8 cellular contexts compared by ENCODE assay signal in the genomic region with DNA sequence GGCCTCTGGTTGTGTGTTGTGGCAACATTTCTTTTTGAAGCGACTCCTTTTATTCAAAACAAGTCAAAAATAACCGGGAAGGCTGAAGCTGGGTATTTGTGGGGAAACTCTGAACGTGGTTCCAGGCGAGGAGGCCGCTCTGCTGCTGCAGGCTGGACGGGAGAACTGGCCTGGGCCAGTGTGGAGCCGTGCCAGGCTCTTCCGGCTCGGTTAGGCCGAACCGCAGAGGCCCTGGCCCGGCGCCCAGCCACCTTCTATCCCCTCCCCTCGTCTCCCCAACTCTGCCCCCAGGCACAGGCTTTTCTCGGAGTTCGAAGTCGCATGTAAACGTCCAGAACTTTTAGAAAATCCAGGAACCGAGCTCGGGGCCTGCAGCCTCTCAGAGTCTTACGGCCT. TPM values are rescaled to one million over a fixed set of nuclear protein-coding genes. Genes with fewer than 3 reads are reported as not detected.
DNase-seq lines count a peak whose midpoint lies in the region; ATAC-seq, FAIRE-seq and TF ChIP-seq lines count a peak whose summit lies in the region.

No MANE protein-coding gene starts in this region.

- TF ChIP-seq CTCF in DND-41 (IDR thresholded peaks at IDR 0.05; ENCODE audit: borderline replicate concordance, extremely low read depth, low read length, poor library complexity, severe bottlenecking) = no peak
- no peak for TF ChIP-seq CTCF in K562 (IDR thresholded peaks at IDR 0.05 in 2 of 3, conservative IDR thresholded peaks at IDR 0.05 in 1 of 3; ENCODE audit: insufficient read depth in 2 of 3, low read depth in 1 of 3, low read length in 3 of 3)
- TF ChIP-seq CTCF in nephron progenitor cell (IDR thresholded peaks at IDR 0.05) = no peak

- CTCF ChIA-PET in K562 (lab: Yijun Ruan, JAX; ENCODE audit: low intra/inter-chr PET ratio) = no interaction called here

- H3K36me3 Mint-ChIP-seq in nephron progenitor cell (ENCODE audit: low read depth) = no peaks in the 10 kb centered on the region

- H3K36me3 ChIP-seq in DND-41 (ENCODE audit: insufficient read depth, low read length) (no peaks in the 10 kb centered on the region; the same call in 1 of the 2 replicates), K562 (ENCODE audit: control insufficient read depth, insufficient read depth, low read length) (0 out of 3 replicates have a peak, but pooled peaks cover 1% of the 10 kb centered on the region)

- no TSS peak for BruUV-seq in K562 (replicated peaks; lab: Mats Ljungman, UMichigan)

- H3K4me1 Mint-ChIP-seq in nephron progenitor cell = peaks cover 52% of the 10 kb centered on the region

- FAIRE-seq in K562 (lab: Jason Lieb, UNC) = no peak

- H3K27ac ChIP-seq in DND-41 (ENCODE audit: low read length) (no peak overlapping the region), K562 (ENCODE audit: extremely low read depth, low read depth, low read length) (peak overlapping the region; percentile 95)

- peaks cover 15% of the 10 kb centered on the region for H3K9me3 Mint-ChIP-seq in nephron progenitor cell

- no peaks in the 10 kb centered on the region for H3K27me3 ChIP-seq in DND-41 (ENCODE audit: insufficient read depth, low read length, poor library complexity)
- H3K27me3 ChIP-seq in K562 (ENCODE audit: control insufficient read depth in 2 of 2, insufficient read depth in 2 of 2, low read length in 2 of 2) = no peaks in the 10 kb centered on the region

- no peak for ATAC-seq in DND-41 (ENCODE audit: insufficient read depth, low read depth)
- no peak for ATAC-seq in K562
- ATAC-seq in GM21360 (IDR thresholded peaks at IDR 0.05; ENCODE audit: unreplicated experiment) = no peak
- no peak for ATAC-seq in GM21526 (IDR thresholded peaks at IDR 0.05; ENCODE audit: low FRiP score, unreplicated experiment)

- H3K79me2 ChIP-seq in DND-41 (ENCODE audit: insufficient read depth, low read length) = peaks cover 58% of the 10 kb centered on the region
- peaks cover 95% of the 10 kb centered on the region for H3K79me2 ChIP-seq in K562 (ENCODE audit: control insufficient read depth, insufficient read depth, low read length)

- H3K4me3 Mint-ChIP-seq in nephron progenitor cell = peak overlapping the region; percentile 59

- H3K4me1 ChIP-seq in DND-41 (ENCODE audit: insufficient read depth, low read length) (peaks cover 24% of the 10 kb centered on the region), K562 (replicated peaks in 1 of 2; ENCODE audit: control insufficient read depth in 2 of 2, insufficient read depth in 2 of 2, low read length in 2 of 2) (peaks cover 41 to 72% of the 10 kb centered on the region in 2 experiments)

- 8% methylated on average over 13 of the region's 21 CpGs for WGBS in K562 (ENCODE audit: insufficient coverage, low coverage, missing lambda C conversion rate)

- TF ChIP-seq POLR2A in K562 (conservative IDR thresholded peaks at IDR 0.05) = no peak

- no peak for DNase-seq in DND-41
- DNase-seq in KBM-7 = peak; percentile 73
- peak in 1 of 4 experiments; percentile 57 for DNase-seq in K562 (ENCODE audit: extremely low read depth in 1 of 4, low spot score in 3 of 4)
- no peak for DNase-seq in nephron progenitor cell
- DNase-seq in SIG-M5 treated with dmso at 0.1 percent for 504 hours (lab: John Stamatoyannopoulos, UW; ENCODE audit: unreplicated experiment) = no peak
- DNase-seq in NCI-H1436 treated with DMSO at 0.1 percent for 48 hours (lab: John Stamatoyannopoulos, UW) = no peak

- H3K4me2 ChIP-seq in DND-41 (ENCODE audit: insufficient read depth, low read length) (peak overlapping the region; percentile 82; the same call in 1 of the 2 replicates), K562 (ENCODE audit: insufficient read depth, low read length) (peak overlapping the region; percentile 62; the same call in 1 of the 2 replicates)

- H3K27me3 Mint-ChIP-seq in nephron progenitor cell (ENCODE audit: low read depth, poor library complexity) = peaks cover 14% of the 10 kb centered on the region

- no peaks in the 10 kb centered on the region for H3K9me1 ChIP-seq in K562 (ENCODE audit: control insufficient read depth, insufficient read depth, low read length)

- no peak for TF ChIP-seq RAD21 in K562 (CRISPR knock-in tag; conservative IDR thresholded peaks at IDR 0.05 in 1 of 2, IDR thresholded peaks at IDR 0.05 in 1 of 2)

- TF ChIP-seq EP300 in K562 (IDR thresholded peaks at IDR 0.05; ENCODE audit: low read length) = no peak

- intact Hi-C loops in K562 (cut with micrococcal nuclease) = loop anchor here (10.0 kb wide), 1 partner anchor 365 kb away; no protein-coding TSS in a partner anchor

- H3K4me3 ChIP-seq in DND-41 (ENCODE audit: low read depth in 1 of 2, low read length in 2 of 2) (no peak overlapping the region), K562 (peak overlapping the region; percentile 34; the same call in 1 of the 2 replicates)

- in situ Hi-C loops in KBM-7 (cut with MboI; ENCODE audit: low pct_unique_long_range_greater_than_20kb, low sequenced_read_pairs) = no loop called here
- in situ Hi-C loops in K562 (cut with MboI) = loop anchor here (10.0 kb wide), 2 partner anchors 55 to 165 kb away; no protein-coding TSS in a partner anchor

- no peak overlapping the region for H3K27ac Mint-ChIP-seq in nephron progenitor cell

- H3K9me3 ChIP-seq in DND-41 (ENCODE audit: insufficient read depth, low read length, severe bottlenecking) = no peaks in the 10 kb centered on the region
- H3K9me3 ChIP-seq in K562 (replicated peaks; ENCODE audit: control insufficient read depth, insufficient read depth, low read depth, low read length) = no peaks in the 10 kb centered on the region

- H2AFZ ChIP-seq in DND-41 (ENCODE audit: low read depth, low read length) (no peak overlapping the region), K562 (ENCODE audit: low read depth, low read length) (no peak overlapping the region)

- POLR2A ChIA-PET in K562 (lab: Yijun Ruan, JAX) = interaction anchor here (0.6 to 3.4 kb wide), 5 partner anchors 8 to 53 kb away, joined by 3 to 10 read pairs (median 5); no protein-coding TSS in a partner anchor

- H4K20me1 ChIP-seq in DND-41 (ENCODE audit: insufficient read depth, low read length) = peaks cover 13% of the 10 kb centered on the region
- H4K20me1 ChIP-seq in K562 (replicated peaks; ENCODE audit: control insufficient read depth, insufficient read depth, low read length) = peaks cover 9% of the 10 kb centered on the region

- H3K9ac ChIP-seq in DND-41 (ENCODE audit: low read depth, low read length) (peak overlapping the region; percentile 84; the same call in 1 of the 2 replicates), K562 (ENCODE audit: insufficient read depth in 1 of 2, low read depth in 2 of 2, low read length in 2 of 2) (peak overlapping the region; percentile 71 to 87)

TF ChIP-seq in K562, 482 proteins besides CTCF, POLR2A, EP300 and RAD21 (continues in another document):
- TF ChIP-seq NFIC (IDR thresholded peaks at IDR 0.05) = peak; percentile 64
- no peak for TF ChIP-seq MYBL2 (IDR thresholded peaks at IDR 0.05; ENCODE audit: low read depth)
- no peak for TF ChIP-seq MYBL2 (CRISPR knock-in tag; IDR thresholded peaks at IDR 0.05; ENCODE audit: borderline replicate concordance)
- TF ChIP-seq RBFOX2 (IDR thresholded peaks at IDR 0.05; ENCODE audit: low read depth, low read length) = peak; percentile 58
- TF ChIP-seq, protein P1, sequence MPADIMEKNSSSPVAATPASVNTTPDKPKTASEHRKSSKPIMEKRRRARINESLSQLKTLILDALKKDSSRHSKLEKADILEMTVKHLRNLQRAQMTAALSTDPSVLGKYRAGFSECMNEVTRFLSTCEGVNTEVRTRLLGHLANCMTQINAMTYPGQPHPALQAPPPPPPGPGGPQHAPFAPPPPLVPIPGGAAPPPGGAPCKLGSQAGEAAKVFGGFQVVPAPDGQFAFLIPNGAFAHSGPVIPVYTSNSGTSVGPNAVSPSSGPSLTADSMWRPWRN (IDR thresholded peaks at IDR 0.05; ENCODE audit: low read depth) = 0 out of 2 replicates have a peak, but pooled peaks have one; percentile 7
- TF ChIP-seq, protein P2, sequence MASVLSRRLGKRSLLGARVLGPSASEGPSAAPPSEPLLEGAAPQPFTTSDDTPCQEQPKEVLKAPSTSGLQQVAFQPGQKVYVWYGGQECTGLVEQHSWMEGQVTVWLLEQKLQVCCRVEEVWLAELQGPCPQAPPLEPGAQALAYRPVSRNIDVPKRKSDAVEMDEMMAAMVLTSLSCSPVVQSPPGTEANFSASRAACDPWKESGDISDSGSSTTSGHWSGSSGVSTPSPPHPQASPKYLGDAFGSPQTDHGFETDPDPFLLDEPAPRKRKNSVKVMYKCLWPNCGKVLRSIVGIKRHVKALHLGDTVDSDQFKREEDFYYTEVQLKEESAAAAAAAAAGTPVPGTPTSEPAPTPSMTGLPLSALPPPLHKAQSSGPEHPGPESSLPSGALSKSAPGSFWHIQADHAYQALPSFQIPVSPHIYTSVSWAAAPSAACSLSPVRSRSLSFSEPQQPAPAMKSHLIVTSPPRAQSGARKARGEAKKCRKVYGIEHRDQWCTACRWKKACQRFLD (CRISPR knock-in tag; IDR thresholded peaks at IDR 0.05) = 0 out of 2 replicates have a peak, but pooled peaks have one; percentile 24
- TF ChIP-seq ZFX (CRISPR knock-in tag; IDR thresholded peaks at IDR 0.05) = peak; percentile 68
- peak; percentile 57 for TF ChIP-seq POLR2G (IDR thresholded peaks at IDR 0.05; ENCODE audit: low read depth, low read length)
- TF ChIP-seq KLF16 (IDR thresholded peaks at IDR 0.05) = 0 out of 2 replicates have a peak, but pooled peaks have one; percentile 3
- no peak for TF ChIP-seq ZZZ3 (IDR thresholded peaks at IDR 0.05)

RNA-seq across cellular contexts. Expression of a gene that starts 2.4 kb away (rescaled TPM):
- 128 and 140 TPM in 2 replicates for total RNA-seq in K562 (2011; cell fraction: chromatin; rRNA removed; ENCODE audit: low replicate concordance)
- 71.6 and 74.4 TPM in 2 replicates for total RNA-seq in K562 (2011; cell fraction: nucleolus; rRNA removed)
- 97.0 and 135 TPM in 2 replicates for total RNA-seq in K562 (2011; cell fraction: nucleoplasm; rRNA removed)
- total RNA-seq in K562 (2014; rRNA removed) (73.7 and 76.0 TPM in 2 replicates), K562 (2014; rRNA removed; fragmentation: Illumina TruSeq; extraction: Trizol) (37.6 and 37.9 TPM in 2 replicates), K562 (2015; rRNA removed; fragmentation: Illumina TruSeq; extraction: Trizol) (33.0 and 36.6 TPM in 2 replicates), K562 (2021) (98.3 and 113 TPM in 2 replicates)
- polyA plus RNA-seq in K562 (2011; rRNA removed) (27.5 and 28.1 TPM in 2 replicates), K562 (2014; fragmentation: Illumina TruSeq; extraction: Trizol) (88.1 and 98.5 TPM in 2 replicates), K562 (2014; fragmentation: Nextera tagmentation; extraction: Ambion mirVana) (10 to 100 TPM; 32.0 to 37.4 TPM), K562 (2014; rRNA removed) (44.4 and 64.6 TPM in 2 replicates)
- 30.1 and 38.0 TPM in 2 replicates for polyA plus RNA-seq in K562 (2011; cell fraction: cytosol; rRNA removed)
- polyA plus RNA-seq in K562 (2011; cell fraction: nucleus; rRNA removed) = 64.0 and 93.7 TPM in 2 replicates
- polyA plus RNA-seq in K562 (2012) = 72.8 and 76.1 TPM in 2 replicates
- 40.5 and 49.5 TPM in 2 replicates for polyA minus RNA-seq in K562 (2011; rRNA and poly(A)+ RNA removed)
- 105 and 120 TPM in 2 replicates for polyA minus RNA-seq in K562 (2011; cell fraction: cytosol; rRNA and poly(A)+ RNA removed)
- 36.9 and 50.0 TPM in 2 replicates for polyA minus RNA-seq in K562 (2011; cell fraction: nucleus; rRNA and poly(A)+ RNA removed)
